8 cellular contexts compared by ENCODE assay signal in the genomic region with DNA sequence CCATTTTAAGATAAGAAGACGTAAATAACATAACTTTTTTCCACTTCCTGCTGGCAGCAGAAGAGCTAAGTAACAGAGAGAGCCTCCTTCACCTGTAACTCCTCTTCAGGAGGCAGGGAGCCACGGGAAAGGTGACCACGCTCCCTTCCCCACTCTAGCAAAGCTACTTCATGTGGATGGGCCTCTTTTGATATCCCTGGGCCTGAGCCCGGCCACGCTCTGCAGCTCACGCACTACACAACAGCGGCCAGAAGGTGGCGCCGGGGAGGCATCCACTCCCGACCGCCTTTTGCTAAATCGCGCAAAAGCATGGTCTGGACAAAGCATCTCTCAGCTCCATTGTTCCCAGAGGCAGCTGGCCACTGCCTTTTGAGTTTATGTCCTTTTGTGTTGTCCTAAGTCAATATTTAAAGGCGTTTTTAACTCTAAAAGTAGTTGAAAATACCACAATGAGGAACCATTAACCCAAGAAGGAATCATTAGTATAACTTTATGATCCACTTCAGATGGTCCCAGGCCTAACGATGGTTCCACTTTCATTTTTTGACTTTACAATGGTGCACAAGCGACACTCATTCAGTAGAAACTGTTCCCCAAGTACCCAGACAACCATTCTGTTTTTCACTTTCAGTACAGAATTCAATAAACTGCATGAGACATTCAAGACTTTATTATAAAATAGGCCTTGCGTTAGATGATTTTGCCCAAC. TPM values are rescaled to one million over a fixed set of nuclear protein-coding genes. Genes with fewer than 3 reads are reported as not detected.
A peak's percentile ranks its signal among the peaks of the same experiment; 100 is the strongest.
DNase-seq lines count a peak whose midpoint lies in the region; ATAC-seq lines count a peak whose summit lies in the region.

No MANE protein-coding gene starts in this region.

- H3K4me1 ChIP-seq in mesenchymal stem cell (ENCODE audit: control insufficient read depth, insufficient read depth, low read depth, low read length) = peaks cover 10% of the 10 kb centered on the region

- no peaks in the 10 kb centered on the region for H3K79me1 ChIP-seq in mesenchymal stem cell (replicated peaks; ENCODE audit: low read length, poor library complexity, severe bottlenecking)

- H3K4me3 ChIP-seq in mesenchymal stem cell (ENCODE audit: insufficient read depth in 1 of 2, low read depth in 1 of 2, low read length in 2 of 2) = no peak overlapping the region

- no peak overlapping the region for H3K23ac ChIP-seq in mesenchymal stem cell (ENCODE audit: low read length in 2 of 2)

- peaks cover 18% of the 10 kb centered on the region for H3K4me1 Mint-ChIP-seq in activated CD4-positive, alpha-beta memory T cell treated with anti-CD3 and anti-CD28 coated beads for 36 hours (ENCODE audit: low read depth)

- CTCF ChIA-PET in activated CD4-positive, alpha-beta memory T cell treated with anti-CD3 and anti-CD28 coated beads for 36 hours (lab: Charles Lee) = interaction anchor here (0.7 to 2.9 kb wide), 29 partner anchors 8 to 405 kb away, joined by 3 to 22 read pairs (median 5); a partner anchor contains a TSS

- no peaks in the 10 kb centered on the region for H3K36me3 Mint-ChIP-seq in activated CD4-positive, alpha-beta memory T cell treated with anti-CD3 and anti-CD28 coated beads for 36 hours

- H3K4me3 Mint-ChIP-seq in activated CD4-positive, alpha-beta memory T cell treated with anti-CD3 and anti-CD28 coated beads for 36 hours = no peak overlapping the region

- H3K9me3 ChIP-seq in mesenchymal stem cell (ENCODE audit: control insufficient read depth, low read length) = no peaks in the 10 kb centered on the region

- DNase-seq in COR-L47 (lab: John Stamatoyannopoulos, UW) = peak; percentile 91
- peak; percentile 100 for DNase-seq in NCI-H748 (lab: John Stamatoyannopoulos, UW; ENCODE audit: unreplicated experiment)
- peak; percentile 87 for DNase-seq in activated CD4-positive, alpha-beta memory T cell treated with anti-CD3 and anti-CD28 coated beads for 36 hours
- peak; percentile 88 for DNase-seq in ecto neural progenitor cell (ENCODE audit: low spot score)
- DNase-seq in mesenchymal stem cell = peak; percentile 74
- DNase-seq in stimulated activated CD8-positive, alpha-beta memory T cell treated with anti-CD3 and anti-CD28 coated beads, Interleukin-15, amount 100 ng/mL, for 4 hours (ENCODE audit: low read depth in 2 of 2) = peak; percentile 38 to 51

- intact Hi-C loops in activated CD4-positive, alpha-beta memory T cell treated with anti-CD3 and anti-CD28 coated beads for 36 hours (cut with micrococcal nuclease) = loop anchor here (1.0 to 2.0 kb wide), 6 partner anchors 69 to 405 kb away; a partner anchor contains a TSS

- no peak overlapping the region for H2AK5ac ChIP-seq in mesenchymal stem cell (ENCODE audit: low read length, severe bottlenecking)

- POLR2A ChIA-PET in activated CD4-positive, alpha-beta memory T cell treated with anti-CD3 and anti-CD28 coated beads for 36 hours (lab: Charles Lee) = interaction anchor here (0.8 to 1.1 kb wide), 2 partner anchors 69 to 71 kb away, joined by 4 to 9 read pairs; a partner anchor contains a TSS

- no peak overlapping the region for H2AFZ ChIP-seq in mesenchymal stem cell (ENCODE audit: low read depth, low read length)

- H3K9ac ChIP-seq in mesenchymal stem cell (ENCODE audit: low read length) = peak overlapping the region; percentile 5

- H3K27ac Mint-ChIP-seq in activated CD4-positive, alpha-beta memory T cell treated with anti-CD3 and anti-CD28 coated beads for 36 hours = peak overlapping the region; percentile 13

- H3K36me3 ChIP-seq in mesenchymal stem cell (ENCODE audit: control insufficient read depth in 1 of 2, insufficient read depth in 2 of 2, low read depth in 1 of 2, low read length in 2 of 2) = peaks cover 28 to 42% of the 10 kb centered on the region in 2 experiments

- H3K27me3 ChIP-seq in mesenchymal stem cell (ENCODE audit: control insufficient read depth in 1 of 2, insufficient read depth in 1 of 2, low read length in 2 of 2) = no peaks in the 10 kb centered on the region

- no peak overlapping the region for H3K14ac ChIP-seq in mesenchymal stem cell (ENCODE audit: low read length in 2 of 2)

- H3K4me2 ChIP-seq in mesenchymal stem cell (ENCODE audit: low read length, poor library complexity, severe bottlenecking) = no peak overlapping the region

- H3K27me3 Mint-ChIP-seq in activated CD4-positive, alpha-beta memory T cell treated with anti-CD3 and anti-CD28 coated beads for 36 hours = no peaks in the 10 kb centered on the region

- no peak overlapping the region for H3K4ac ChIP-seq in mesenchymal stem cell (ENCODE audit: low read depth in 1 of 2, low read length in 2 of 2)

- no peak overlapping the region for H2BK15ac ChIP-seq in mesenchymal stem cell (ENCODE audit: low read depth, poor library complexity, severe bottlenecking)

- peak; percentile 78 for ATAC-seq in GM19468 (IDR thresholded peaks at IDR 0.05; ENCODE audit: extremely low read depth, unreplicated experiment)
- ATAC-seq in HG03558 (IDR thresholded peaks at IDR 0.05; ENCODE audit: extremely low read depth, unreplicated experiment) = peak; percentile 75

- H2BK120ac ChIP-seq in mesenchymal stem cell (ENCODE audit: low read depth, low read length) = no peak overlapping the region

- H3K27ac ChIP-seq in mesenchymal stem cell (ENCODE audit: low read length, poor library complexity, severe bottlenecking) = no peak overlapping the region

- H4K8ac ChIP-seq in mesenchymal stem cell (ENCODE audit: low read length) = peak overlapping the region; percentile 49

- H2BK5ac ChIP-seq in mesenchymal stem cell (ENCODE audit: low read depth, low read length, poor library complexity, severe bottlenecking) = no peak overlapping the region

- no peak overlapping the region for H4K91ac ChIP-seq in mesenchymal stem cell (ENCODE audit: low read length)

- no peak overlapping the region for H3K18ac ChIP-seq in mesenchymal stem cell (ENCODE audit: low read depth in 1 of 2, low read length in 2 of 2)

- WGBS in mesenchymal stem cell = 24% methylated on average over 17 of the region's 17 CpGs

- H2BK12ac ChIP-seq in mesenchymal stem cell (ENCODE audit: low read length in 2 of 2) = no peak overlapping the region

- no peaks in the 10 kb centered on the region for H3K9me3 Mint-ChIP-seq in activated CD4-positive, alpha-beta memory T cell treated with anti-CD3 and anti-CD28 coated beads for 36 hours

RNA-seq across cellular contexts. Expression of a gene that starts 23.6 kb away (rescaled TPM):
- 1 to 10 TPM; 1.2 to 1.3 TPM for total RNA-seq in activated CD4-positive, alpha-beta memory T cell treated with anti-CD3 and anti-CD28 coated beads for 36 hours
- polyA plus RNA-seq in mesenchymal stem cell (2013, experiment 1 of 2) = 18.7 TPM
- polyA plus RNA-seq in mesenchymal stem cell (2013, experiment 2 of 2) = 18.7 TPM

RNA-seq across cellular contexts. Expression of a gene that starts 34.0 kb away (rescaled TPM):
- total RNA-seq in activated CD4-positive, alpha-beta memory T cell treated with anti-CD3 and anti-CD28 coated beads for 36 hours = 100 to 1,000 TPM; 360 to 375 TPM
- 121 TPM for polyA plus RNA-seq in mesenchymal stem cell (2013, experiment 1 of 2)
- polyA plus RNA-seq in mesenchymal stem cell (2013, experiment 2 of 2) = 123 TPM

RNA-seq across cellular contexts. Expression of a gene that starts 34.4 kb away (rescaled TPM):
- total RNA-seq in activated CD4-positive, alpha-beta memory T cell treated with anti-CD3 and anti-CD28 coated beads for 36 hours = 10 to 100 TPM; 17.1 to 20.1 TPM
- polyA plus RNA-seq in mesenchymal stem cell (2013, experiment 1 of 2) = 14.0 TPM
- 14.3 TPM for polyA plus RNA-seq in mesenchymal stem cell (2013, experiment 2 of 2)

Comparison
In these comparisons a context has a peak if more than half of its experiments do, and no peak if none do; other contexts are left out.
1. DNase-seq: peak in every context shown above with its lines; median percentile 100 in NCI-H748; 91 in COR-L47; 88 in ecto neural progenitor cell; 87 in activated CD4-positive, alpha-beta memory T cell treated with anti-CD3 and anti-CD28 coated beads for 36 hours; 74 in mesenchymal stem cell; 44 in stimulated activated CD8-positive, alpha-beta memory T cell treated with anti-CD3 and anti-CD28 coated beads, Interleukin-15, amount 100 ng/mL, for 4 hours.